In the genomic region with DNA sequence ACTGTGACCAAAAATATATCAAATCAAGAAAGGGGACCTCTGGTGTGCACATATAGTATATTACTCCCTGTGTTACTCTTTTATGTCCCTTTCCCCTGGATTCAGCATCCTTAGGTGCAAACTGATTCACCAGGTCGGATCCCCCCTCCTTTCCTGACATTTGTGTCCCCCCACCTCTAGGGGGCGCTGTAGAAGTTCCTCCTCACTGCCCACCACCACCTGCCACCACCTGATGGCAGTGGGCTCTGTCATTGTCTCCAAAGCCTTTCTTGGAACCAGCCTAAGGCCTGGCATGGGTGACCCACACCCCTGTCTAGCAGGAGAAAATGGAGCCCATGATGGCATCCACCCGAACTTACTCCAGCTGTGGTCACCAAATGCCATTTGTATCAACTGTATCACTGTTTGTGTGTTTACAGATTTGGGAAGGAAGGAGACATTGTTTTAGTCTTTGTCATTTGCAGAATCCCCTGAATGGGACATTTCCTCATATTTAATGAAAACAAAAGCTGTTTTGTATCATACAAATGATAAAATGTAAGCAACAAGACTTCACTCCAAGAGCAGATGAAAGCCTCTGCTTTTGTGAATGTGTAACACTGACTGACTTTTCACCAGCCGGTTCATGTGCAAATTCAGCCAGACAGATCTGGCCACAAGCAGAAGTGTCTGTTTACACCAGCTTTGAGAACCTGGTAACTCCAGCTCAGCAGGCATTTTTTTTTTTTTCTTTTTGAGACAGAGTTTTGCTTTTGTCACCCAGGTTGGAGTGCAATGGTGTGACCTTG, we compare ENCODE assay signal across 8 cellular contexts.
DNase-seq lines count a peak whose midpoint lies in the region; ATAC-seq and TF ChIP-seq lines count a peak whose summit lies in the region.

No MANE protein-coding gene starts in this region.

- peak; percentile 89 for TF ChIP-seq CTCF in SU-DHL-6 (IDR thresholded peaks at IDR 0.05; ENCODE audit: insufficient read depth, low read length, poor library complexity, severe bottlenecking)
- peak; percentile 66 for TF ChIP-seq CTCF in neural progenitor cell (IDR thresholded peaks at IDR 0.05)

- H3K4me3 ChIP-seq in SU-DHL-6 (ENCODE audit: insufficient read depth, low read length, poor library complexity, severe bottlenecking) (no peak overlapping the region), neural progenitor cell (no peak overlapping the region)

- ATAC-seq in HG02610 (IDR thresholded peaks at IDR 0.05; ENCODE audit: unreplicated experiment) (no peak), GM18858 (IDR thresholded peaks at IDR 0.05; ENCODE audit: unreplicated experiment) (no peak), GM18870 (IDR thresholded peaks at IDR 0.05; ENCODE audit: unreplicated experiment) (no peak)

- peaks cover 2% of the 10 kb centered on the region for H3K27me3 Mint-ChIP-seq in neural progenitor cell (ENCODE audit: insufficient read depth, low read depth)

- H4K20me1 ChIP-seq in SU-DHL-6 (ENCODE audit: low read depth, low read length) (no peaks in the 10 kb centered on the region), neural progenitor cell (ENCODE audit: low read depth) (no peaks in the 10 kb centered on the region)

- no peaks in the 10 kb centered on the region for H3K36me3 ChIP-seq in SU-DHL-6 (ENCODE audit: low read length)
- H3K36me3 ChIP-seq in neural progenitor cell: no peaks in the 10 kb centered on the region

- DNase-seq in activated gamma-delta T cell treated with Interleukin-2 at 50 U/mL for 16 hours (peak; percentile 17), activated gamma-delta T cell (lab: John Stamatoyannopoulos, UW) (no peak), neural progenitor cell (ENCODE audit: low spot score) (peak; percentile 58)
- DNase-seq in effector CD8-positive, alpha-beta T cell (lab: John Stamatoyannopoulos, UW): peak; percentile 11

- H3K4me1 ChIP-seq in neural progenitor cell: peaks cover 7% of the 10 kb centered on the region

- no peak overlapping the region for H3K27ac Mint-ChIP-seq in neural progenitor cell

- no peak overlapping the region for H3K9ac ChIP-seq in SU-DHL-6 (ENCODE audit: low read length)
- no peak overlapping the region for H3K9ac ChIP-seq in neural progenitor cell

- H3K4me3 Mint-ChIP-seq in neural progenitor cell: no peak overlapping the region

- no peaks in the 10 kb centered on the region for H3K36me3 Mint-ChIP-seq in neural progenitor cell

- H3K27ac ChIP-seq in SU-DHL-6 (ENCODE audit: low read depth, low read length) (no peak overlapping the region), neural progenitor cell (no peak overlapping the region)

- H3K27me3 ChIP-seq in SU-DHL-6 (ENCODE audit: low read length) (no peaks in the 10 kb centered on the region), neural progenitor cell (no peaks in the 10 kb centered on the region)

- H3F3A ChIP-seq in SU-DHL-6 (ENCODE audit: insufficient read depth) (no peaks in the 10 kb centered on the region), neural progenitor cell (ENCODE audit: low read depth) (no peaks in the 10 kb centered on the region)

- H3K9me2 ChIP-seq in SU-DHL-6 (replicated peaks; ENCODE audit: insufficient read depth, low read length): no peaks in the 10 kb centered on the region

- no peaks in the 10 kb centered on the region for H3K79me2 ChIP-seq in SU-DHL-6 (ENCODE audit: insufficient read depth, low read length)
- no peaks in the 10 kb centered on the region for H3K79me2 ChIP-seq in neural progenitor cell (ENCODE audit: low read depth)

- H3K4me1 Mint-ChIP-seq in neural progenitor cell: peaks cover 3% of the 10 kb centered on the region

- no peaks in the 10 kb centered on the region for H3K9me3 Mint-ChIP-seq in neural progenitor cell

- H3K4me2 ChIP-seq in SU-DHL-6 (ENCODE audit: low read depth, low read length, poor library complexity, severe bottlenecking): no peak overlapping the region
- no peak overlapping the region for H3K4me2 ChIP-seq in neural progenitor cell

- H3K9me3 ChIP-seq in SU-DHL-6 (ENCODE audit: insufficient read depth, low read length) (no peaks in the 10 kb centered on the region), neural progenitor cell (ENCODE audit: low read depth) (no peaks in the 10 kb centered on the region)

- H2AFZ ChIP-seq in SU-DHL-6 (ENCODE audit: low read depth, low read length, severe bottlenecking): no peak overlapping the region
- no peak overlapping the region for H2AFZ ChIP-seq in neural progenitor cell (replicated peaks)
